8 cellular contexts compared by ENCODE assay signal in the genomic region with DNA sequence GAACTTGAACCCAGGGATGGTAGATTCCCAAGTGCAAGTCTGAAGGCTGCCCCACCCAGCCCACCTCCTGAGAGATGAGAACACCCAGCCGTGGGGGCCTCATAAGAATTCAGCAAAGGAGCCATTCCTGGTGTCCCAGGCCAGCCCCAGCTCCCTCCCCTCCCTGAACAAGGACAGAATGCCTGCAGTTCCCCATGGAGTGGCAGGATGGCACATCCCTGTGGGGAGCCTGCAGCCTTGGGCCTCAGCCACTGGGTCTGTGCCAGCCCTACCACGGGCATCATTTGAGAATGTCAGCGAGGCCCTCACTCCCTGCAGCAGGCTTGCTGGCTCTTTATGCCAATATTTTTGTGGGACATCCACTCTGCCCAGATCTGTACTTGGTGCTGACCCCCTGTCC.
"Had no signal": no experiment of that assay in that cellular context is flagged by ENCODE, and none has a peak within 500 bp of the region (broad histone marks: within the 10 kb centered on the region; RNA-seq: fewer than 3 reads in every experiment).

No MANE protein-coding gene starts in this region.

- FAIRE-seq: H1, H54, HepG2 had no signal

- H3K9me3 ChIP-seq: HAP-1 had no signal

- H3K4me3 ChIP-seq: GM23338, HAP-1 had no signal

- H3K4me3 Mint-ChIP-seq: GM23338, HFFc6, IgD-negative memory B cell had no signal

- H3K9me3 Mint-ChIP-seq: IgD-negative memory B cell had no signal

- H3K27ac ChIP-seq: HL-60 had no signal

- DNase-seq: HFFc6 had no signal

- H3K36me3 ChIP-seq: HAP-1 had no signal

- H3K27ac Mint-ChIP-seq: GM23338, HFFc6 had no signal

- H3K4me1 Mint-ChIP-seq: GM23338, IgD-negative memory B cell had no signal

- H3K4me1 ChIP-seq: HAP-1 had no signal
